In the genomic region with DNA sequence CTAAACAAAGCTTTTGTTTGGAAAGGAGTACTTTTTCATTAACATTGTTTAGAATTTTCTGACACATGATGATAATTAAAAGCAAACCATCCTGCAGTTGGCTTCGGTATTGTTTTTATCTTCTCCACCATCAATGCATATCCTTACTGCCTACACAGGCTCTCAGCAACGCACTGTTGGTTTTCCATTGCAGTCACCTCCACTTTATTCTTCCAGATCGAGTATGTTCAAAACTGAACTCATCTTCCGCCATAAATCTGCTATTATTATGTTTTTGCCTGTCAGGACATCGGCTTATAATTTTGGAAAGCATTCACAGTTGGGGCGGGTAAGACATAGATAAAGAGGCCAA, we compare ENCODE assay signal across 7 cellular contexts. TPM values are rescaled to one million over a fixed set of nuclear protein-coding genes. Genes with fewer than 3 reads are reported as not detected.
A peak's percentile ranks its signal among the peaks of the same experiment; 100 is the strongest.
DNase-seq lines count a peak whose midpoint lies in the region; ATAC-seq and TF ChIP-seq lines count a peak whose summit lies in the region.

No MANE protein-coding gene starts in this region.

- BruUV-seq in HCT116 (replicated peaks; lab: Mats Ljungman, UMichigan): TSS peak; percentile 92

- no peak for TF ChIP-seq CTCF in HCT116 (IDR thresholded peaks at IDR 0.05 in 2 of 3, conservative IDR thresholded peaks at IDR 0.05 in 1 of 3; ENCODE audit: borderline replicate concordance in 1 of 3, insufficient read depth in 1 of 3, low read depth in 2 of 3, low read length in 2 of 3)
- no peak for TF ChIP-seq CTCF in fibroblast of pulmonary artery (IDR thresholded peaks at IDR 0.05; ENCODE audit: low read length, missing control alignments)

- H3K9ac ChIP-seq in HCT116 (ENCODE audit: low read length): peak overlapping the region; percentile 82
- H3K9ac ChIP-seq in SK-N-MC (ENCODE audit: insufficient read length): peak overlapping the region; percentile 86
- H3K9ac ChIP-seq in skeletal muscle satellite cell (ENCODE audit: low read depth, low read length): peak overlapping the region; percentile 90

- H3K4me1 ChIP-seq in HCT116 (ENCODE audit: control insufficient read depth in 1 of 2, insufficient read depth in 2 of 2, low read length in 2 of 2) (peaks cover 7 to 13% of the 10 kb centered on the region in 2 experiments; a peak in 3 of 4 replicates), skeletal muscle satellite cell (ENCODE audit: control insufficient read depth, insufficient read depth, low read length) (peaks cover 11% of the 10 kb centered on the region)

- H3K4me3 ChIP-seq in HCT116 (replicated peaks in 1 of 2; ENCODE audit: low read depth in 1 of 2, low read length in 2 of 2): peak overlapping the region; percentile 61 to 97
- peak overlapping the region; percentile 83 for H3K4me3 ChIP-seq in SK-N-MC
- peak overlapping the region; percentile 90 for H3K4me3 ChIP-seq in fibroblast of pulmonary artery (replicated peaks; ENCODE audit: low read depth, low read length)
- peak overlapping the region; percentile 97 for H3K4me3 ChIP-seq in skeletal muscle satellite cell (ENCODE audit: low read length)

- H3K79me2 ChIP-seq in HCT116 (ENCODE audit: insufficient read depth, low read length): peaks cover 44% of the 10 kb centered on the region

- DNase-seq in HCT116 (ENCODE audit: low read depth, low spot score) (no peak), SK-N-MC (ENCODE audit: low read depth, low spot score) (no peak), fibroblast of pulmonary artery (ENCODE audit: low read depth) (no peak), posterior cingulate gyrus (no peak)

- TF ChIP-seq POLR2A in HCT116 (IDR thresholded peaks at IDR 0.05; ENCODE audit: borderline replicate concordance, extremely low read depth, insufficient read depth, insufficient read length): no peak

- intact Hi-C loops in HCT116 (cut with micrococcal nuclease) (no loop called here), posterior cingulate gyrus (cut with DNase I) (loop anchor here (1.0 to 5.0 kb wide), 3 partner anchors 76 to 155 kb away; partner anchors contain the start of genes CEP19, NCBP2 and PIGX)

- H3K27ac ChIP-seq in HCT116 (ENCODE audit: low read depth, low read length) (peak overlapping the region; percentile 48), SK-N-MC (peak overlapping the region; percentile 79)

- RAD21 ChIA-PET in HCT116 (lab: Charles Lee; ENCODE audit: low non-redundant PET in 1 of 2, low total read pairs in 2 of 2, uncharacterized antibody in 2 of 2, unreplicated experiment in 2 of 2): no interaction called here

- no peak for TF ChIP-seq RAD21 in HCT116 (IDR thresholded peaks at IDR 0.05; ENCODE audit: low read depth)

- H3K36me3 ChIP-seq in HCT116 (ENCODE audit: control insufficient read depth in 1 of 2, insufficient read depth in 2 of 2, low read length in 2 of 2) (peaks cover 0 to 4% of the 10 kb centered on the region in 2 experiments; a peak in 2 of 4 replicates), SK-N-MC (ENCODE audit: insufficient read depth, low read length) (peaks cover 14% of the 10 kb centered on the region; the same call in 1 of the 2 replicates), skeletal muscle satellite cell (ENCODE audit: insufficient read depth, low read length) (peaks cover 4% of the 10 kb centered on the region)

- H4K20me1 ChIP-seq in HCT116 (ENCODE audit: insufficient read depth): no peaks in the 10 kb centered on the region

- CTCF ChIA-PET in HCT116 (lab: Charles Lee): interaction anchor here (0.6 to 1.3 kb wide), 2 partner anchors 75 to 872 kb away, joined by 3 read pairs; partner anchors contain the start of gene NCBP2

- H3K9me3 ChIP-seq in HCT116 (ENCODE audit: control insufficient read depth in 1 of 2, insufficient read depth in 1 of 2, low read depth in 1 of 2, low read length in 2 of 2): no peaks in the 10 kb centered on the region
- H3K9me3 ChIP-seq in SK-N-MC (ENCODE audit: low read depth, low read length): no peaks in the 10 kb centered on the region
- no peaks in the 10 kb centered on the region for H3K9me3 ChIP-seq in skeletal muscle satellite cell (replicated peaks; ENCODE audit: low read length)

- H3K9me2 ChIP-seq in HCT116 (ENCODE audit: insufficient read depth): no peaks in the 10 kb centered on the region

- POLR2A ChIA-PET in HCT116 (lab: Charles Lee): interaction anchor here (0.7 to 1.4 kb wide), 4 partner anchors 13 to 75 kb away, joined by 3 to 6 read pairs (median 4); partner anchors contain the start of gene NCBP2

- H2AFZ ChIP-seq in HCT116 (ENCODE audit: low read depth, low read length, poor library complexity, severe bottlenecking): peak overlapping the region; percentile 28

- ATAC-seq in HCT116 (no peak), HG03565 (IDR thresholded peaks at IDR 0.05; ENCODE audit: unreplicated experiment) (no peak), GM21528 (IDR thresholded peaks at IDR 0.05; ENCODE audit: low FRiP score, unreplicated experiment) (no peak)

- H3K27me3 ChIP-seq in HCT116 (ENCODE audit: insufficient read depth, low read length) (no peaks in the 10 kb centered on the region), skeletal muscle satellite cell (ENCODE audit: control insufficient read depth, insufficient read depth, low read length) (no peaks in the 10 kb centered on the region)

- H3K4me2 ChIP-seq in HCT116 (ENCODE audit: low read length): peak overlapping the region; percentile 79
- peak overlapping the region; percentile 100 for H3K4me2 ChIP-seq in skeletal muscle satellite cell (ENCODE audit: low read length)

TF ChIP-seq in HCT116, 20 proteins besides CTCF, POLR2A, EP300 and RAD21 (continues in another document):
- TF ChIP-seq, protein P1, sequence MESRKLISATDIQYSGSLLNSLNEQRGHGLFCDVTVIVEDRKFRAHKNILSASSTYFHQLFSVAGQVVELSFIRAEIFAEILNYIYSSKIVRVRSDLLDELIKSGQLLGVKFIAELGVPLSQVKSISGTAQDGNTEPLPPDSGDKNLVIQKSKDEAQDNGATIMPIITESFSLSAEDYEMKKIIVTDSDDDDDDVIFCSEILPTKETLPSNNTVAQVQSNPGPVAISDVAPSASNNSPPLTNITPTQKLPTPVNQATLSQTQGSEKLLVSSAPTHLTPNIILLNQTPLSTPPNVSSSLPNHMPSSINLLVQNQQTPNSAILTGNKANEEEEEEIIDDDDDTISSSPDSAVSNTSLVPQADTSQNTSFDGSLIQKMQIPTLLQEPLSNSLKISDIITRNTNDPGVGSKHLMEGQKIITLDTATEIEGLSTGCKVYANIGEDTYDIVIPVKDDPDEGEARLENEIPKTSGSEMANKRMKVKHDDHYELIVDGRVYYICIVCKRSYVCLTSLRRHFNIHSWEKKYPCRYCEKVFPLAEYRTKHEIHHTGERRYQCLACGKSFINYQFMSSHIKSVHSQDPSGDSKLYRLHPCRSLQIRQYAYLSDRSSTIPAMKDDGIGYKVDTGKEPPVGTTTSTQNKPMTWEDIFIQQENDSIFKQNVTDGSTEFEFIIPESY (IDR thresholded peaks at IDR 0.05; ENCODE audit: extremely low read depth, insufficient replicate concordance, low read length): no peak
- TF ChIP-seq TCF7L2 (IDR thresholded peaks at IDR 0.05; ENCODE audit: borderline replicate concordance, extremely low read depth, insufficient read depth, insufficient read length) (no peak), EZH2phosphoT487 (IDR thresholded peaks at IDR 0.05; ENCODE audit: borderline replicate concordance) (no peak), POLR2AphosphoS5 (IDR thresholded peaks at IDR 0.05; ENCODE audit: low read depth, low read length) (no peak), SP1 (IDR thresholded peaks at IDR 0.05; ENCODE audit: low read depth) (no peak), ZNF274 (IDR thresholded peaks at IDR 0.05; ENCODE audit: low read depth, low read length) (no peak), ZFX (IDR thresholded peaks at IDR 0.05) (no peak), FOSL1 (IDR thresholded peaks at IDR 0.05; ENCODE audit: low read depth) (no peak), EGR1 (IDR thresholded peaks at IDR 0.05; ENCODE audit: low read depth) (no peak), CBX3 (IDR thresholded peaks at IDR 0.05; ENCODE audit: low read depth) (no peak), ELF1 (IDR thresholded peaks at IDR 0.05; ENCODE audit: borderline replicate concordance, low read depth) (no peak), SRF (IDR thresholded peaks at IDR 0.05; ENCODE audit: low read depth) (no peak), JUND (IDR thresholded peaks at IDR 0.05) (no peak)
- TF ChIP-seq, protein P2, sequence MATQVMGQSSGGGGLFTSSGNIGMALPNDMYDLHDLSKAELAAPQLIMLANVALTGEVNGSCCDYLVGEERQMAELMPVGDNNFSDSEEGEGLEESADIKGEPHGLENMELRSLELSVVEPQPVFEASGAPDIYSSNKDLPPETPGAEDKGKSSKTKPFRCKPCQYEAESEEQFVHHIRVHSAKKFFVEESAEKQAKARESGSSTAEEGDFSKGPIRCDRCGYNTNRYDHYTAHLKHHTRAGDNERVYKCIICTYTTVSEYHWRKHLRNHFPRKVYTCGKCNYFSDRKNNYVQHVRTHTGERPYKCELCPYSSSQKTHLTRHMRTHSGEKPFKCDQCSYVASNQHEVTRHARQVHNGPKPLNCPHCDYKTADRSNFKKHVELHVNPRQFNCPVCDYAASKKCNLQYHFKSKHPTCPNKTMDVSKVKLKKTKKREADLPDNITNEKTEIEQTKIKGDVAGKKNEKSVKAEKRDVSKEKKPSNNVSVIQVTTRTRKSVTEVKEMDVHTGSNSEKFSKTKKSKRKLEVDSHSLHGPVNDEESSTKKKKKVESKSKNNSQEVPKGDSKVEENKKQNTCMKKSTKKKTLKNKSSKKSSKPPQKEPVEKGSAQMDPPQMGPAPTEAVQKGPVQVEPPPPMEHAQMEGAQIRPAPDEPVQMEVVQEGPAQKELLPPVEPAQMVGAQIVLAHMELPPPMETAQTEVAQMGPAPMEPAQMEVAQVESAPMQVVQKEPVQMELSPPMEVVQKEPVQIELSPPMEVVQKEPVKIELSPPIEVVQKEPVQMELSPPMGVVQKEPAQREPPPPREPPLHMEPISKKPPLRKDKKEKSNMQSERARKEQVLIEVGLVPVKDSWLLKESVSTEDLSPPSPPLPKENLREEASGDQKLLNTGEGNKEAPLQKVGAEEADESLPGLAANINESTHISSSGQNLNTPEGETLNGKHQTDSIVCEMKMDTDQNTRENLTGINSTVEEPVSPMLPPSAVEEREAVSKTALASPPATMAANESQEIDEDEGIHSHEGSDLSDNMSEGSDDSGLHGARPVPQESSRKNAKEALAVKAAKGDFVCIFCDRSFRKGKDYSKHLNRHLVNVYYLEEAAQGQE (IDR thresholded peaks at IDR 0.05; ENCODE audit: low read depth): no peak
- TF ChIP-seq, protein P3, sequence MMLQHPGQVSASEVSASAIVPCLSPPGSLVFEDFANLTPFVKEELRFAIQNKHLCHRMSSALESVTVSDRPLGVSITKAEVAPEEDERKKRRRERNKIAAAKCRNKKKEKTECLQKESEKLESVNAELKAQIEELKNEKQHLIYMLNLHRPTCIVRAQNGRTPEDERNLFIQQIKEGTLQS (IDR thresholded peaks at IDR 0.05): no peak
- TF ChIP-seq, protein P4, sequence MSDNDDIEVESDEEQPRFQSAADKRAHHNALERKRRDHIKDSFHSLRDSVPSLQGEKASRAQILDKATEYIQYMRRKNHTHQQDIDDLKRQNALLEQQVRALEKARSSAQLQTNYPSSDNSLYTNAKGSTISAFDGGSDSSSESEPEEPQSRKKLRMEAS (IDR thresholded peaks at IDR 0.05): no peak

RNA-seq across cellular contexts. Expression of gene SENP5, which starts 0.6 kb away (rescaled TPM):
- total RNA-seq in HCT116 (2021; ENCODE audit: unreplicated experiment): 27.6 TPM
- polyA plus RNA-seq in HCT116 (2012): 11.0 and 11.5 TPM in 2 replicates
- total RNA-seq in skeletal muscle satellite cell (2012; rRNA removed): 30.6 and 33.7 TPM in 2 replicates
